In the genomic region with DNA sequence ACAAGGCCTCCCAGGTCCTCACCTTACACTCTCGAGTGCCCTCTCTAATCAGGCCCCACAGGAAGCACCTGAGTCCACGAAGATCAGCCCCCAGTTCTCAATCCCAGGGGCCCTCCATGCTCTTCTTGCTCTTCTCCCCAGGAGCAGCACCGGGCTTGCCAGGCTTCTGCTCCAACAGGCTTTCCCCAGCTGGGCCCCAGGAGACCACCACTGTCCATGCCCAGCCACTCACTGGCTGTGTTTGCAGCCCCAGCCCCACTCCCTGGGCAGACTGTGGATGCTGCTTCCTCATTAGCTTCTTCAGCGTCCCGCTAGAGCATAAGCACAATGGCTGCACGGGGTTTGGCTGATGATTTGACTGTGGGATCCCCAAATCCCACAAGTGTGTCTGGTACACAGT, we compare ENCODE assay signal across 1 cellular context.
TF ChIP-seq lines count a peak whose summit lies in the region.

No MANE protein-coding gene starts in this region.

TF ChIP-seq in H1, 55 proteins besides CTCF, POLR2A, EP300 and RAD21 (continued from another document):
- TF ChIP-seq, protein P1, sequence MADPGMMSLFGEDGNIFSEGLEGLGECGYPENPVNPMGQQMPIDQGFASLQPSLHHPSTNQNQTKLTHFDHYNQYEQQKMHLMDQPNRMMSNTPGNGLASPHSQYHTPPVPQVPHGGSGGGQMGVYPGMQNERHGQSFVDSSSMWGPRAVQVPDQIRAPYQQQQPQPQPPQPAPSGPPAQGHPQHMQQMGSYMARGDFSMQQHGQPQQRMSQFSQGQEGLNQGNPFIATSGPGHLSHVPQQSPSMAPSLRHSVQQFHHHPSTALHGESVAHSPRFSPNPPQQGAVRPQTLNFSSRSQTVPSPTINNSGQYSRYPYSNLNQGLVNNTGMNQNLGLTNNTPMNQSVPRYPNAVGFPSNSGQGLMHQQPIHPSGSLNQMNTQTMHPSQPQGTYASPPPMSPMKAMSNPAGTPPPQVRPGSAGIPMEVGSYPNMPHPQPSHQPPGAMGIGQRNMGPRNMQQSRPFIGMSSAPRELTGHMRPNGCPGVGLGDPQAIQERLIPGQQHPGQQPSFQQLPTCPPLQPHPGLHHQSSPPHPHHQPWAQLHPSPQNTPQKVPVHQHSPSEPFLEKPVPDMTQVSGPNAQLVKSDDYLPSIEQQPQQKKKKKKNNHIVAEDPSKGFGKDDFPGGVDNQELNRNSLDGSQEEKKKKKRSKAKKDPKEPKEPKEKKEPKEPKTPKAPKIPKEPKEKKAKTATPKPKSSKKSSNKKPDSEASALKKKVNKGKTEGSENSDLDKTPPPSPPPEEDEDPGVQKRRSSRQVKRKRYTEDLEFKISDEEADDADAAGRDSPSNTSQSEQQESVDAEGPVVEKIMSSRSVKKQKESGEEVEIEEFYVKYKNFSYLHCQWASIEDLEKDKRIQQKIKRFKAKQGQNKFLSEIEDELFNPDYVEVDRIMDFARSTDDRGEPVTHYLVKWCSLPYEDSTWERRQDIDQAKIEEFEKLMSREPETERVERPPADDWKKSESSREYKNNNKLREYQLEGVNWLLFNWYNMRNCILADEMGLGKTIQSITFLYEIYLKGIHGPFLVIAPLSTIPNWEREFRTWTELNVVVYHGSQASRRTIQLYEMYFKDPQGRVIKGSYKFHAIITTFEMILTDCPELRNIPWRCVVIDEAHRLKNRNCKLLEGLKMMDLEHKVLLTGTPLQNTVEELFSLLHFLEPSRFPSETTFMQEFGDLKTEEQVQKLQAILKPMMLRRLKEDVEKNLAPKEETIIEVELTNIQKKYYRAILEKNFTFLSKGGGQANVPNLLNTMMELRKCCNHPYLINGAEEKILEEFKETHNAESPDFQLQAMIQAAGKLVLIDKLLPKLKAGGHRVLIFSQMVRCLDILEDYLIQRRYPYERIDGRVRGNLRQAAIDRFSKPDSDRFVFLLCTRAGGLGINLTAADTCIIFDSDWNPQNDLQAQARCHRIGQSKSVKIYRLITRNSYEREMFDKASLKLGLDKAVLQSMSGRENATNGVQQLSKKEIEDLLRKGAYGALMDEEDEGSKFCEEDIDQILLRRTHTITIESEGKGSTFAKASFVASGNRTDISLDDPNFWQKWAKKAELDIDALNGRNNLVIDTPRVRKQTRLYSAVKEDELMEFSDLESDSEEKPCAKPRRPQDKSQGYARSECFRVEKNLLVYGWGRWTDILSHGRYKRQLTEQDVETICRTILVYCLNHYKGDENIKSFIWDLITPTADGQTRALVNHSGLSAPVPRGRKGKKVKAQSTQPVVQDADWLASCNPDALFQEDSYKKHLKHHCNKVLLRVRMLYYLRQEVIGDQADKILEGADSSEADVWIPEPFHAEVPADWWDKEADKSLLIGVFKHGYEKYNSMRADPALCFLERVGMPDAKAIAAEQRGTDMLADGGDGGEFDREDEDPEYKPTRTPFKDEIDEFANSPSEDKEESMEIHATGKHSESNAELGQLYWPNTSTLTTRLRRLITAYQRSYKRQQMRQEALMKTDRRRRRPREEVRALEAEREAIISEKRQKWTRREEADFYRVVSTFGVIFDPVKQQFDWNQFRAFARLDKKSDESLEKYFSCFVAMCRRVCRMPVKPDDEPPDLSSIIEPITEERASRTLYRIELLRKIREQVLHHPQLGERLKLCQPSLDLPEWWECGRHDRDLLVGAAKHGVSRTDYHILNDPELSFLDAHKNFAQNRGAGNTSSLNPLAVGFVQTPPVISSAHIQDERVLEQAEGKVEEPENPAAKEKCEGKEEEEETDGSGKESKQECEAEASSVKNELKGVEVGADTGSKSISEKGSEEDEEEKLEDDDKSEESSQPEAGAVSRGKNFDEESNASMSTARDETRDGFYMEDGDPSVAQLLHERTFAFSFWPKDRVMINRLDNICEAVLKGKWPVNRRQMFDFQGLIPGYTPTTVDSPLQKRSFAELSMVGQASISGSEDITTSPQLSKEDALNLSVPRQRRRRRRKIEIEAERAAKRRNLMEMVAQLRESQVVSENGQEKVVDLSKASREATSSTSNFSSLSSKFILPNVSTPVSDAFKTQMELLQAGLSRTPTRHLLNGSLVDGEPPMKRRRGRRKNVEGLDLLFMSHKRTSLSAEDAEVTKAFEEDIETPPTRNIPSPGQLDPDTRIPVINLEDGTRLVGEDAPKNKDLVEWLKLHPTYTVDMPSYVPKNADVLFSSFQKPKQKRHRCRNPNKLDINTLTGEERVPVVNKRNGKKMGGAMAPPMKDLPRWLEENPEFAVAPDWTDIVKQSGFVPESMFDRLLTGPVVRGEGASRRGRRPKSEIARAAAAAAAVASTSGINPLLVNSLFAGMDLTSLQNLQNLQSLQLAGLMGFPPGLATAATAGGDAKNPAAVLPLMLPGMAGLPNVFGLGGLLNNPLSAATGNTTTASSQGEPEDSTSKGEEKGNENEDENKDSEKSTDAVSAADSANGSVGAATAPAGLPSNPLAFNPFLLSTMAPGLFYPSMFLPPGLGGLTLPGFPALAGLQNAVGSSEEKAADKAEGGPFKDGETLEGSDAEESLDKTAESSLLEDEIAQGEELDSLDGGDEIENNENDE (IDR thresholded peaks at IDR 0.05; ENCODE audit: insufficient replicate concordance, low read length) = no peak
- TF ChIP-seq POLR2AphosphoS5 (IDR thresholded peaks at IDR 0.05; ENCODE audit: low read depth, low read length) (no peak), RXRA (IDR thresholded peaks at IDR 0.05; ENCODE audit: insufficient read depth, low read depth, low read length) (no peak), SAP30 (IDR thresholded peaks at IDR 0.05; ENCODE audit: insufficient read depth, insufficient replicate concordance, low read length) (no peak), MAFK (IDR thresholded peaks at IDR 0.05; ENCODE audit: low read depth, low read length) (no peak), CREB1 (IDR thresholded peaks at IDR 0.05) (no peak), CEBPB (IDR thresholded peaks at IDR 0.05; ENCODE audit: low read depth, low read length) (no peak)
TF ChIP-seq in H1: peak in this region for 0.
